In genomic region chr17:17491031-17491471, GRCh38 we compare ENCODE assay signal across 19 cellular contexts.
"Had no signal": no experiment of that assay in that cellular context is flagged by ENCODE, and none has a peak within 500 bp of the region (broad histone marks: within the 10 kb centered on the region; RNA-seq: fewer than 3 reads in every experiment).

No MANE protein-coding gene starts in this region.

- H3K4me3 Mint-ChIP-seq: activated CD4-positive, alpha-beta T cell treated with anti-CD3 and anti-CD28 coated beads, Interleukin-2, amount 10 ng/mL, durations not matched to agents 24 days and 14 days; activated naive CD8-positive, alpha-beta T cell treated with anti-CD3 and anti-CD28 coated beads, Interleukin-2, amount 50 U/mL, for 24 hours; activated T-helper 1 cell treated with anti-CD3 and anti-CD28 coated beads, Interleukin-12 subunit alpha, Interleukin-12 subunit beta, Interleukin-2, Interleukin-4 antibody, amounts not matched to agents 30 ng/mL and 10 ng/mL and 1 ng/mL, durations not matched to agents 14 hours and 24 hours and 36 hours; stimulated activated memory B cell treated with anti-CD40 and anti-IgM and Interleukin-4, amounts not matched to agents 10 μg/mL and 1 μg/mL and 100 μg/mL, for 72 hours had no signal

- FAIRE-seq: astrocyte, bronchial epithelial cell, colon, keratinocyte had no signal

- H3K9me3 Mint-ChIP-seq: activated CD4-positive, alpha-beta T cell treated with anti-CD3 and anti-CD28 coated beads, Interleukin-2, amount 10 ng/mL, durations not matched to agents 24 days and 14 days; activated naive CD8-positive, alpha-beta T cell treated with anti-CD3 and anti-CD28 coated beads, Interleukin-2, amount 50 U/mL, for 24 hours; activated T-helper 1 cell treated with anti-CD3 and anti-CD28 coated beads, Interleukin-12 subunit alpha, Interleukin-12 subunit beta, Interleukin-2, Interleukin-4 antibody, amounts not matched to agents 30 ng/mL and 10 ng/mL and 1 ng/mL, durations not matched to agents 14 hours and 24 hours and 36 hours; naive thymus-derived CD8-positive, alpha-beta T cell; stimulated activated memory B cell treated with anti-CD40 and anti-IgM and Interleukin-4, amounts not matched to agents 10 μg/mL and 1 μg/mL and 100 μg/mL, for 72 hours had no signal

- DNase-seq: activated CD4-positive, alpha-beta T cell treated with anti-CD3 and anti-CD28 coated beads, Interleukin-2, amount 10 ng/mL, durations not matched to agents 24 days and 14 days; activated CD4-positive, CD25-positive, alpha-beta regulatory T cell; activated CD8-positive, alpha-beta memory T cell treated with anti-CD3 and anti-CD28 coated beads for 24 hours; activated naive CD4-positive, alpha-beta T cell; activated naive CD8-positive, alpha-beta T cell treated with anti-CD3 and anti-CD28 coated beads, Interleukin-2, amount 50 U/mL, for 24 hours; mesenchymal stem cell; naive thymus-derived CD8-positive, alpha-beta T cell; SK-N-SH; stimulated activated CD4-positive, alpha-beta T cell treated with anti-CD3 and anti-CD28 coated beads, Interleukin-2, amount 100 ng/mL, for 48 hours; T-helper 1 cell; uterus had no signal

- H3K4me3 ChIP-seq: tibial artery, uterus had no signal

- H3K36me3 ChIP-seq: uterus had no signal

- H3K27me3 ChIP-seq: tibial artery, uterus had no signal

- H3K27ac ChIP-seq: tibial artery, uterus had no signal

- H3K27ac Mint-ChIP-seq: activated CD4-positive, alpha-beta T cell treated with anti-CD3 and anti-CD28 coated beads, Interleukin-2, amount 10 ng/mL, durations not matched to agents 24 days and 14 days; activated naive CD8-positive, alpha-beta T cell treated with anti-CD3 and anti-CD28 coated beads, Interleukin-2, amount 50 U/mL, for 24 hours; activated T-helper 1 cell treated with anti-CD3 and anti-CD28 coated beads, Interleukin-12 subunit alpha, Interleukin-12 subunit beta, Interleukin-2, Interleukin-4 antibody, amounts not matched to agents 30 ng/mL and 10 ng/mL and 1 ng/mL, durations not matched to agents 14 hours and 24 hours and 36 hours; stimulated activated memory B cell treated with anti-CD40 and anti-IgM and Interleukin-4, amounts not matched to agents 10 μg/mL and 1 μg/mL and 100 μg/mL, for 72 hours had no signal

- H3K9ac ChIP-seq: SK-N-SH had no signal

- H3K9me3 ChIP-seq: SK-N-SH, tibial artery, uterus had no signal

- ATAC-seq: activated naive CD8-positive, alpha-beta T cell treated with anti-CD3 and anti-CD28 coated beads, Interleukin-2, amount 50 U/mL, for 24 hours; esophagus mucosa; naive thymus-derived CD8-positive, alpha-beta T cell; stimulated activated memory B cell treated with anti-CD40 and anti-IgM and Interleukin-4, amounts not matched to agents 10 μg/mL and 1 μg/mL and 100 μg/mL, for 72 hours had no signal
